16 cellular contexts compared by ENCODE assay signal in genomic region chr12:110906088-110906487, GRCh38. TPM values are rescaled to one million over a fixed set of nuclear protein-coding genes. Genes with fewer than 3 reads are reported as not detected.
DNase-seq lines count a peak whose midpoint lies in the region; ATAC-seq and TF ChIP-seq lines count a peak whose summit lies in the region.
"Had no signal": no experiment of that assay in that cellular context is flagged by ENCODE, and none has a peak within 500 bp of the region (broad histone marks: within the 10 kb centered on the region; RNA-seq: fewer than 3 reads in every experiment).

No MANE protein-coding gene starts in this region.

- no peaks in the 10 kb centered on the region for H3K36me3 Mint-ChIP-seq in activated T-helper 17 cell treated with anti-CD3 and anti-CD28 coated beads, Interleukin-2, amount 50 U/mL, for 72 hours (ENCODE audit: low read depth)
- H3K36me3 Mint-ChIP-seq: CD4-positive, CD25-positive, alpha-beta regulatory T cell had no signal

- no peak overlapping the region for H3K27ac Mint-ChIP-seq in activated T-helper 17 cell treated with anti-CD3 and anti-CD28 coated beads, Interleukin-2, amount 50 U/mL, for 72 hours
- H3K27ac Mint-ChIP-seq: CD4-positive, CD25-positive, alpha-beta regulatory T cell had no signal

- peak; percentile 49 for TF ChIP-seq CTCF in GM10248 (IDR thresholded peaks at IDR 0.05; ENCODE audit: control extremely low read depth, extremely low read depth, low read depth, missing control alignments)
- no peak for TF ChIP-seq CTCF in spleen (IDR thresholded peaks at IDR 0.05 in 8 of 11, conservative IDR thresholded peaks at IDR 0.05 in 3 of 11)

- DNase-seq in GM10248 (ENCODE audit: extremely low spot score) (peak; percentile 45), NOMO-1 (lab: John Stamatoyannopoulos, UW; ENCODE audit: unreplicated experiment in 2 of 2) (peak; percentile 60 to 69), NCI-H146 (lab: John Stamatoyannopoulos, UW) (no peak), spleen (no peak), HK-2 (ENCODE audit: unreplicated experiment) (no peak)
- no peak for DNase-seq in activated T-cell treated with anti-CD3 and anti-CD28 coated beads, Interleukin-2, amount 50 U/mL, for 1 hour
- DNase-seq: GDM1, NCI-H1436 treated with DMSO at 0.1 percent for 48 hours, NCI-H774, small intestine, thyroid gland had no signal

- no peak for TF ChIP-seq POLR2A in spleen (IDR thresholded peaks at IDR 0.05)

- intact Hi-C loops in spleen (cut with DNase I; ENCODE audit: low total_unique reads), result no loop called here

- POLR2A ChIA-PET in GM10248 (lab: Yijun Ruan, JAX), result no interaction called here

- ATAC-seq in GM21529 (IDR thresholded peaks at IDR 0.05; ENCODE audit: unreplicated experiment), result peak; percentile 54
- ATAC-seq in activated T-helper 17 cell treated with anti-CD3 and anti-CD28 coated beads, Interleukin-2, amount 50 U/mL, for 72 hours (replicated peaks), result peak; percentile 46

- 6 to 15% (median 7%) methylated on average over 3 of the region's 3 CpGs for WGBS in spleen, 5 donors

- no peak overlapping the region for H3K4me3 Mint-ChIP-seq in activated T-helper 17 cell treated with anti-CD3 and anti-CD28 coated beads, Interleukin-2, amount 50 U/mL, for 72 hours
- H3K4me3 Mint-ChIP-seq: CD4-positive, CD25-positive, alpha-beta regulatory T cell had no signal

- H3K9me3 Mint-ChIP-seq in activated T-helper 17 cell treated with anti-CD3 and anti-CD28 coated beads, Interleukin-2, amount 50 U/mL, for 72 hours, result no peaks in the 10 kb centered on the region
- H3K9me3 Mint-ChIP-seq: CD4-positive, CD25-positive, alpha-beta regulatory T cell had no signal

- H3K27me3 ChIP-seq in spleen (replicated peaks in 1 of 7), result no peaks in the 10 kb centered on the region
- H3K27me3 ChIP-seq: thyroid gland had no signal

- CTCF ChIA-PET in GM10248 (lab: Yijun Ruan, JAX), result interaction anchor here (1.4 kb wide), 3 partner anchors 10 to 13 kb away, joined by 5 to 8 read pairs (median 6); no protein-coding TSS in a partner anchor

- no peak overlapping the region for H3K4me3 ChIP-seq in spleen
- H3K4me3 ChIP-seq: esophagus muscularis mucosa, thyroid gland had no signal

- H3K9me3 ChIP-seq in spleen, result no peaks in the 10 kb centered on the region
- H3K9me3 ChIP-seq: esophagus muscularis mucosa, thyroid gland had no signal

- peaks cover 0 to 12% (median 2%) of the 10 kb centered on the region in 6 donors for H3K4me1 ChIP-seq in spleen
- H3K4me1 ChIP-seq: esophagus muscularis mucosa, thyroid gland had no signal

- H3K36me3 ChIP-seq in spleen, result no peaks in the 10 kb centered on the region
- H3K36me3 ChIP-seq: thyroid gland had no signal

- no peaks in the 10 kb centered on the region for H3K4me1 Mint-ChIP-seq in activated T-helper 17 cell treated with anti-CD3 and anti-CD28 coated beads, Interleukin-2, amount 50 U/mL, for 72 hours

- H3K27me3 Mint-ChIP-seq in activated T-helper 17 cell treated with anti-CD3 and anti-CD28 coated beads, Interleukin-2, amount 50 U/mL, for 72 hours, result peaks cover 3% of the 10 kb centered on the region

- no peak overlapping the region for H3K27ac ChIP-seq in spleen
- H3K27ac ChIP-seq: esophagus muscularis mucosa, thyroid gland had no signal

RNA-seq across cellular contexts. Expression of gene MYL2, which starts 14.3 kb away (rescaled TPM):
- total RNA-seq in activated T-helper 17 cell treated with anti-CD3 and anti-CD28 coated beads, Interleukin-2, amount 50 U/mL, for 72 hours, result not detected
- not detected for total RNA-seq in spleen
- polyA plus RNA-seq in spleen, result 1 to 10 TPM; 1.2 to 8.5 (median 1.3) TPM
- total RNA-seq: CD4-positive, CD25-positive, alpha-beta regulatory T cell; esophagus muscularis mucosa; lower leg skin; thyroid gland had no signal
- polyA plus RNA-seq: CD4-positive, CD25-positive, alpha-beta regulatory T cell had no signal

RNA-seq across cellular contexts. Expression of gene CCDC63, which starts 59.3 kb away (rescaled TPM):
- total RNA-seq in activated T-helper 17 cell treated with anti-CD3 and anti-CD28 coated beads, Interleukin-2, amount 50 U/mL, for 72 hours, result not detected
- not detected for total RNA-seq in spleen
- not detected for polyA plus RNA-seq in spleen
- total RNA-seq: CD4-positive, CD25-positive, alpha-beta regulatory T cell; esophagus muscularis mucosa; thyroid gland had no signal
- polyA plus RNA-seq: CD4-positive, CD25-positive, alpha-beta regulatory T cell; small intestine had no signal

Comparison
In these comparisons a context has a peak if more than half of its experiments do, and no peak if none do; other contexts are left out.
1. DNase-seq: peak in GM10248 (single experiment) and NOMO-1 (2 of 2); none in activated T-cell treated with anti-CD3 and anti-CD28 coated beads, Interleukin-2, amount 50 U/mL, for 1 hour (single experiment), NCI-H146 (single experiment), spleen (single experiment) and HK-2 (single experiment).